1 cellular context compared by ENCODE assay signal in the genomic region with DNA sequence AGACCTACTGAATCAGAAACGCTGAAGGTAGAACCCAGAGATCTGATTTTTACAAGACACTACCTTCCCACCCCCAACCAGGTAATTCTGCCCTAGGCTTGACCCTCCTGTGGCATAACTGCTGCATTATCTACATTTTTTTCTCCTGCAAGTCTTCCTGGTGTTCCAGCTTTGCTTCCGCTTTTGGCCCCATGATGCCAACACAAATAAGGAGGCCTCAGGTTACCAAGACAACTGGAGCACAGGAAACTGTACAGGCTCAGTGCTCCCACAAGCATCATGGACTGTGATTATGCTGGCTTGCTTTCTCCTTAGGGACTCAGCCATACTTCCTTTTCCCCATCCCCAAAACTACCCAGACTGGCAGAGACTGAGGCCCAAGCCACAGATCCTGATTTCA.
TF ChIP-seq lines count a peak whose summit lies in the region.

No MANE protein-coding gene starts in this region.

TF ChIP-seq in WTC11, 78 proteins besides CTCF, POLR2A, EP300 and RAD21 (continued from another document):
- TF ChIP-seq, protein P1, sequence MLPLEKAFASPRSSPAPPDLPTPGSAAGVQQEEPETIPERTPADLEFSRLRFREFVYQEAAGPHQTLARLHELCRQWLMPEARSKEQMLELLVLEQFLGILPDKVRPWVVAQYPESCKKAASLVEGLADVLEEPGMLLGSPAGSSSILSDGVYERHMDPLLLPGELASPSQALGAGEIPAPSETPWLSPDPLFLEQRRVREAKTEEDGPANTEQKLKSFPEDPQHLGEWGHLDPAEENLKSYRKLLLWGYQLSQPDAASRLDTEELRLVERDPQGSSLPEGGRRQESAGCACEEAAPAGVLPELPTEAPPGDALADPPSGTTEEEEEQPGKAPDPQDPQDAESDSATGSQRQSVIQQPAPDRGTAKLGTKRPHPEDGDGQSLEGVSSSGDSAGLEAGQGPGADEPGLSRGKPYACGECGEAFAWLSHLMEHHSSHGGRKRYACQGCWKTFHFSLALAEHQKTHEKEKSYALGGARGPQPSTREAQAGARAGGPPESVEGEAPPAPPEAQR (CRISPR knock-in tag; IDR thresholded peaks at IDR 0.05) = no peak
